8 cellular contexts compared by ENCODE assay signal in genomic region chr3:150407051-150407817, GRCh38. TPM values are rescaled to one million over a fixed set of nuclear protein-coding genes. Genes with fewer than 3 reads are reported as not detected.
DNase-seq lines count a peak whose midpoint lies in the region; ATAC-seq, FAIRE-seq and TF ChIP-seq lines count a peak whose summit lies in the region.

No MANE protein-coding gene starts in this region.

- H3K4me3 ChIP-seq in BLaER1 (peak overlapping the region; percentile 82), HL-60 (replicated peaks; ENCODE audit: insufficient read depth, low read length) (peak overlapping the region; percentile 46), iPS-18c (ENCODE audit: insufficient read depth, low read depth, low read length) (peak overlapping the region; percentile 90; the same call in 1 of the 2 replicates)

- ATAC-seq in HG02642 (IDR thresholded peaks at IDR 0.05; ENCODE audit: poor library complexity, unreplicated experiment) (no peak), HG02885 (IDR thresholded peaks at IDR 0.05; ENCODE audit: poor library complexity, unreplicated experiment) (no peak)

- no peaks in the 10 kb centered on the region for H3K9me3 ChIP-seq in BLaER1
- peaks cover 3% of the 10 kb centered on the region for H3K9me3 ChIP-seq in iPS-18c (ENCODE audit: control insufficient read depth, insufficient read depth, low read length)

- peaks cover 7% of the 10 kb centered on the region for H3K36me3 Mint-ChIP-seq in activated naive CD8-positive, alpha-beta T cell

- H3K27me3 Mint-ChIP-seq in activated naive CD8-positive, alpha-beta T cell: no peaks in the 10 kb centered on the region

- H3K4me3 Mint-ChIP-seq in activated naive CD8-positive, alpha-beta T cell: peak overlapping the region; percentile 93

- peak overlapping the region; percentile 98 for H3K27ac Mint-ChIP-seq in activated naive CD8-positive, alpha-beta T cell

- no peak for TF ChIP-seq POLR2A in GM12891 (IDR thresholded peaks at IDR 0.05; ENCODE audit: low read depth, low read length)

- H4K20me1 ChIP-seq in BLaER1: peaks cover 35% of the 10 kb centered on the region

- peak overlapping the region; percentile 93 for H3K9ac ChIP-seq in BLaER1

- peak overlapping the region; percentile 89 for H3K4me2 ChIP-seq in BLaER1

- peaks cover 24% of the 10 kb centered on the region for H3K4me1 Mint-ChIP-seq in activated naive CD8-positive, alpha-beta T cell (ENCODE audit: low read depth)

- no peak for TF ChIP-seq CTCF in HL-60 (IDR thresholded peaks at IDR 0.05; ENCODE audit: insufficient read depth, low read length)

- H3K27ac ChIP-seq in BLaER1 (peak overlapping the region; percentile 96), HL-60 (replicated peaks) (peak overlapping the region; percentile 98)

- H3K27me3 ChIP-seq in BLaER1 (no peaks in the 10 kb centered on the region), HL-60 (ENCODE audit: insufficient read depth, poor library complexity, severe bottlenecking) (no peaks in the 10 kb centered on the region)

- DNase-seq in HL-60 (ENCODE audit: low read depth in 1 of 2, low spot score in 1 of 2) (peak in 1 of 2 experiments; percentile 2), stromal cell of bone marrow (ENCODE audit: low read depth) (peak; percentile 78), GM12891 (ENCODE audit: insufficient read length, low spot score) (no peak)

- FAIRE-seq in GM12891 (lab: Jason Lieb, UNC): no peak

- no peaks in the 10 kb centered on the region for H3K36me3 ChIP-seq in BLaER1

- no peaks in the 10 kb centered on the region for H3K9me3 Mint-ChIP-seq in activated naive CD8-positive, alpha-beta T cell (ENCODE audit: low read depth)

- peaks cover 21% of the 10 kb centered on the region for H3K4me1 ChIP-seq in BLaER1

TF ChIP-seq in GM12891, 5 proteins besides CTCF, POLR2A, EP300 and RAD21:
- TF ChIP-seq SPI1 (IDR thresholded peaks at IDR 0.05; ENCODE audit: low read depth, low read length) (no peak), POU2F2 (IDR thresholded peaks at IDR 0.05; ENCODE audit: low read depth, low read length) (no peak), TAF1 (IDR thresholded peaks at IDR 0.05; ENCODE audit: low read depth, low read length) (no peak), POLR2AphosphoS5 (IDR thresholded peaks at IDR 0.05; ENCODE audit: low read depth, low read length) (no peak), PAX5 (IDR thresholded peaks at IDR 0.05; ENCODE audit: insufficient read depth, low read length, severe bottlenecking) (no peak)

RNA-seq across cellular contexts. Expression of gene TSC22D2, which starts 0.9 kb away (rescaled TPM):
- polyA plus RNA-seq in GM12891 (2012; ENCODE audit: low read depth, missing spikeins): 5.0 TPM
